19 cellular contexts compared by ENCODE assay signal in genomic region chr20:10609726-10610125, GRCh38.
A peak's percentile ranks its signal among the peaks of the same experiment; 100 is the strongest.
DNase-seq lines count a peak whose midpoint lies in the region; ATAC-seq, FAIRE-seq and TF ChIP-seq lines count a peak whose summit lies in the region.
"Had no signal": no experiment of that assay in that cellular context is flagged by ENCODE, and none has a peak within 500 bp of the region (broad histone marks: within the 10 kb centered on the region; RNA-seq: fewer than 3 reads in every experiment).

No MANE protein-coding gene starts in this region.

- no peaks in the 10 kb centered on the region for H4K20me1 ChIP-seq in SK-N-SH (ENCODE audit: insufficient read depth)

- no peak for FAIRE-seq in H54 (lab: Jason Lieb, UNC)

- no peaks in the 10 kb centered on the region for H3K79me2 ChIP-seq in SK-N-SH (ENCODE audit: insufficient read depth)
- H3K79me2 ChIP-seq: hepatocyte had no signal

- H3K9me3 ChIP-seq in SK-N-SH = no peaks in the 10 kb centered on the region
- H3K9me3 ChIP-seq in upper lobe of right lung = no peaks in the 10 kb centered on the region
- H3K9me3 ChIP-seq: HAP-1 had no signal

- H3K4me2 ChIP-seq in SK-N-SH = peak overlapping the region; percentile 58; the same call in 1 of the 2 replicates
- H3K4me2 ChIP-seq: hepatocyte had no signal

- no peak for TF ChIP-seq RAD21 in SK-N-SH (IDR thresholded peaks at IDR 0.05; ENCODE audit: low read length)

- no peak overlapping the region for H2AFZ ChIP-seq in SK-N-SH (ENCODE audit: low read depth)
- H2AFZ ChIP-seq: hepatocyte had no signal

- intact Hi-C loops in upper lobe of right lung (cut with DNase I) = no loop called here

- no peaks in the 10 kb centered on the region for H3K27me3 Mint-ChIP-seq in osteocyte (ENCODE audit: unreplicated experiment)
- H3K27me3 Mint-ChIP-seq: CD4-positive, alpha-beta memory T cell; effector memory CD8-positive, alpha-beta T cell; T-cell had no signal

- CTCF ChIA-PET in SK-N-SH (lab: Yijun Ruan, JAX) = no interaction called here

- ATAC-seq in upper lobe of right lung (no peak), HG02981 (IDR thresholded peaks at IDR 0.05; ENCODE audit: unreplicated experiment) (no peak), GM21515 (IDR thresholded peaks at IDR 0.05; ENCODE audit: unreplicated experiment) (no peak)
- ATAC-seq: activated T-cell treated with anti-CD3 and anti-CD28 coated beads, Interleukin-2, amount 50 U/mL, for 4 hours; effector memory CD8-positive, alpha-beta T cell; stimulated activated effector memory CD8-positive, alpha-beta T cell treated with anti-CD3 and anti-CD28 coated beads, Interleukin-12 subunit alpha, Interleukin-12 subunit beta, amount 100 ng/mL, for 72 hours; T-cell had no signal

- H3F3A ChIP-seq in SK-N-SH (replicated peaks; ENCODE audit: insufficient read depth) = peaks cover 15% of the 10 kb centered on the region

- H3K36me3 ChIP-seq in SK-N-SH (replicated peaks in 1 of 2; ENCODE audit: control insufficient read depth in 1 of 2, insufficient read depth in 2 of 2, low read length in 1 of 2) (no peaks in the 10 kb centered on the region), upper lobe of right lung (no peaks in the 10 kb centered on the region)
- H3K36me3 ChIP-seq: HAP-1 had no signal

- H3K27ac ChIP-seq in SK-N-SH (ENCODE audit: low read depth in 2 of 2, low read length in 1 of 2) (peak overlapping the region; percentile 28 to 98), upper lobe of right lung (peak overlapping the region; percentile 74)
- H3K27ac ChIP-seq: hepatocyte had no signal

- no peak for TF ChIP-seq EP300 in SK-N-SH (IDR thresholded peaks at IDR 0.05; ENCODE audit: borderline replicate concordance in 1 of 2, low read depth in 1 of 2, low read length in 1 of 2)

- H3K4me3 Mint-ChIP-seq in osteocyte (ENCODE audit: unreplicated experiment) = no peak overlapping the region
- H3K4me3 Mint-ChIP-seq: activated T-cell treated with anti-CD3 and anti-CD28 coated beads, Interleukin-2, amount 50 U/mL, for 4 hours; CD4-positive, alpha-beta memory T cell; effector memory CD8-positive, alpha-beta T cell; stimulated activated effector memory CD8-positive, alpha-beta T cell treated with anti-CD3 and anti-CD28 coated beads, Interleukin-12 subunit alpha, Interleukin-12 subunit beta, amount 100 ng/mL, for 72 hours; T-cell had no signal

- H3K9ac ChIP-seq in SK-N-SH = peak overlapping the region; percentile 26; the same call in 1 of the 2 replicates

- H3K4me1 ChIP-seq in SK-N-SH (ENCODE audit: control insufficient read depth in 1 of 2, insufficient read depth in 2 of 2, low read depth in 1 of 2, low read length in 1 of 2) (peaks cover 12 to 22% of the 10 kb centered on the region in 2 experiments; a peak in 3 of 4 replicates), upper lobe of right lung (peaks cover 5% of the 10 kb centered on the region)

- peak overlapping the region; percentile 94 for H3K27ac Mint-ChIP-seq in osteocyte (ENCODE audit: unreplicated experiment)
- H3K27ac Mint-ChIP-seq: CD4-positive, alpha-beta memory T cell; effector memory CD8-positive, alpha-beta T cell; stimulated activated effector memory CD8-positive, alpha-beta T cell treated with anti-CD3 and anti-CD28 coated beads, Interleukin-12 subunit alpha, Interleukin-12 subunit beta, amount 100 ng/mL, for 72 hours; T-cell had no signal

- peaks cover 8% of the 10 kb centered on the region for H3K9me3 Mint-ChIP-seq in osteocyte (ENCODE audit: unreplicated experiment)
- H3K9me3 Mint-ChIP-seq: activated T-cell treated with anti-CD3 and anti-CD28 coated beads, Interleukin-2, amount 50 U/mL, for 4 hours; CD4-positive, alpha-beta memory T cell; effector memory CD8-positive, alpha-beta T cell; stimulated activated effector memory CD8-positive, alpha-beta T cell treated with anti-CD3 and anti-CD28 coated beads, Interleukin-12 subunit alpha, Interleukin-12 subunit beta, amount 100 ng/mL, for 72 hours; T-cell had no signal

- no peaks in the 10 kb centered on the region for H3K9me2 ChIP-seq in SK-N-SH

- H3K4me3 ChIP-seq in SK-N-SH (ENCODE audit: low read depth in 2 of 2, low read length in 1 of 2) (no peak overlapping the region), fibroblast of the aortic adventitia (ENCODE audit: low read depth, low read length) (no peak overlapping the region), upper lobe of right lung (no peak overlapping the region)
- H3K4me3 ChIP-seq: HAP-1, hepatocyte, lung had no signal

- TF ChIP-seq POLR2A in H54 (IDR thresholded peaks at IDR 0.05; ENCODE audit: low read depth, low read length) = no peak

- no peak for TF ChIP-seq CTCF in SK-N-SH (IDR thresholded peaks at IDR 0.05)
- TF ChIP-seq CTCF in fibroblast of the aortic adventitia (IDR thresholded peaks at IDR 0.05; ENCODE audit: insufficient read depth, low read length) = no peak
- no peak for TF ChIP-seq CTCF in osteocyte (IDR thresholded peaks at IDR 0.05)
- no peak for TF ChIP-seq CTCF in upper lobe of right lung (IDR thresholded peaks at IDR 0.05)

- H3K36me3 Mint-ChIP-seq in osteocyte (ENCODE audit: unreplicated experiment) = peaks cover 2% of the 10 kb centered on the region
- H3K36me3 Mint-ChIP-seq: stimulated activated effector memory CD8-positive, alpha-beta T cell treated with anti-CD3 and anti-CD28 coated beads, Interleukin-12 subunit alpha, Interleukin-12 subunit beta, amount 100 ng/mL, for 72 hours had no signal

- H3K4me1 Mint-ChIP-seq in osteocyte (ENCODE audit: unreplicated experiment) = peaks cover 56% of the 10 kb centered on the region
- H3K4me1 Mint-ChIP-seq: stimulated activated effector memory CD8-positive, alpha-beta T cell treated with anti-CD3 and anti-CD28 coated beads, Interleukin-12 subunit alpha, Interleukin-12 subunit beta, amount 100 ng/mL, for 72 hours; T-cell had no signal

- POLR2A ChIA-PET in SK-N-SH (lab: Yijun Ruan, JAX) = no interaction called here

- H3K27me3 ChIP-seq in SK-N-SH (ENCODE audit: insufficient read depth) (no peaks in the 10 kb centered on the region), upper lobe of right lung (no peaks in the 10 kb centered on the region)
- H3K27me3 ChIP-seq: hepatocyte had no signal

- DNase-seq in SK-N-SH (no peak), fibroblast of the aortic adventitia (ENCODE audit: low read depth) (peak; percentile 80), osteocyte (ENCODE audit: extremely low spot score, unreplicated experiment) (no peak), upper lobe of right lung (no peak), DMS 273 (lab: John Stamatoyannopoulos, UW; ENCODE audit: unreplicated experiment) (no peak), H54 (ENCODE audit: insufficient read length, low spot score) (no peak)
- DNase-seq: activated T-cell treated with anti-CD3 and anti-CD28 coated beads, Interleukin-2, amount 50 U/mL, for 4 hours; amygdala; CD4-positive, alpha-beta memory T cell; effector memory CD8-positive, alpha-beta T cell; NCI-H2227 treated with DMSO at 0.1 percent for 48 hours; stimulated activated CD4-positive, alpha-beta T cell treated with anti-CD3 and anti-CD28 coated beads, Interleukin-4, amount 100 ng/mL, for 1 hour; T-cell had no signal

TF ChIP-seq in SK-N-SH, 30 proteins besides CTCF, POLR2A, EP300 and RAD21 (continues in another document):
- TF ChIP-seq IRF3 (IDR thresholded peaks at IDR 0.05; ENCODE audit: low read depth, low read length) = no peak
- TF ChIP-seq TEAD4 (IDR thresholded peaks at IDR 0.05; ENCODE audit: borderline replicate concordance, insufficient read depth) = no peak
- no peak for TF ChIP-seq GABPA (IDR thresholded peaks at IDR 0.05; ENCODE audit: low read depth)
- peak; percentile 32; the same call in 1 of the 2 replicates for TF ChIP-seq PBX3 (IDR thresholded peaks at IDR 0.05)
- TF ChIP-seq TCF12 (IDR thresholded peaks at IDR 0.05) = peak; percentile 16; the same call in 1 of the 2 replicates
- TF ChIP-seq ELF1 (IDR thresholded peaks at IDR 0.05) = no peak
- TF ChIP-seq POLR2AphosphoS5 (IDR thresholded peaks at IDR 0.05; ENCODE audit: low read depth, low read length) = no peak
- no peak for TF ChIP-seq FOXM1 (IDR thresholded peaks at IDR 0.05; ENCODE audit: low read depth)
- no peak for TF ChIP-seq MEF2A (IDR thresholded peaks at IDR 0.05; ENCODE audit: borderline replicate concordance, low read depth)
- no peak for TF ChIP-seq MAX (IDR thresholded peaks at IDR 0.05; ENCODE audit: low read depth)
